Comparison of ENCODE assay signal across 8 cellular contexts in genomic region chr15:31214864-31215489, GRCh38.
DNase-seq lines count a peak whose midpoint lies in the region; ATAC-seq and TF ChIP-seq lines count a peak whose summit lies in the region.

No MANE protein-coding gene starts in this region.

- no peak for ATAC-seq in HG02885 (IDR thresholded peaks at IDR 0.05; ENCODE audit: poor library complexity, unreplicated experiment)
- ATAC-seq in HG03342 (IDR thresholded peaks at IDR 0.05; ENCODE audit: unreplicated experiment) = no peak

- no peak overlapping the region for H3K9ac ChIP-seq in muscle layer of colon (ENCODE audit: low read length)

- H3K9me3 ChIP-seq in muscle layer of colon (ENCODE audit: low read length) = no peaks in the 10 kb centered on the region

- no peaks in the 10 kb centered on the region for H3K36me3 ChIP-seq in muscle layer of colon (ENCODE audit: insufficient read depth, low read length)

- DNase-seq in MV-4-11 (lab: John Stamatoyannopoulos, UW) = peak; percentile 47
- DNase-seq in coronary artery (ENCODE audit: low spot score) = no peak
- DNase-seq in inferior parietal cortex (ENCODE audit: extremely low spot score) = no peak
- DNase-seq in SW 1271 (lab: John Stamatoyannopoulos, UW) = no peak

- TF ChIP-seq CTCF in coronary artery (IDR thresholded peaks at IDR 0.05) = no peak

- H3K4me1 ChIP-seq in muscle layer of colon (ENCODE audit: insufficient read depth, low read length) = peaks cover 17% of the 10 kb centered on the region

- peak overlapping the region; percentile 23; the same call in 1 of the 2 replicates for H3K4me3 ChIP-seq in GM08714 (ENCODE audit: low read length)
- peak overlapping the region; percentile 79 for H3K4me3 ChIP-seq in coronary artery
- peak overlapping the region in 1 of 2 donors; percentile 73 for H3K4me3 ChIP-seq in muscle layer of colon (ENCODE audit: low read depth in 1 of 2, low read length in 2 of 2)

- H3K27ac ChIP-seq in coronary artery (peak overlapping the region; percentile 76 to 94), muscle layer of colon (ENCODE audit: low read depth, low read length) (peak overlapping the region; percentile 60)

- no peaks in the 10 kb centered on the region for H3K27me3 ChIP-seq in muscle layer of colon (ENCODE audit: control insufficient read depth in 1 of 2, insufficient read depth in 2 of 2, low read length in 2 of 2)
